Comparison of ENCODE assay signal across 8 cellular contexts in genomic region chr5:1724822-1725602, GRCh38.
DNase-seq lines count a peak whose midpoint lies in the region; ATAC-seq and TF ChIP-seq lines count a peak whose summit lies in the region.

No MANE protein-coding gene starts in this region.

- no peak overlapping the region for H2BK5ac ChIP-seq in trophoblast cell (ENCODE audit: low read depth, low read length, poor library complexity)

- H2BK12ac ChIP-seq in trophoblast cell (ENCODE audit: low read length) = no peak overlapping the region

- no peak overlapping the region for H3K27ac ChIP-seq in HEK293 (ENCODE audit: extremely low read depth, low read depth, low read length)
- no peak overlapping the region for H3K27ac ChIP-seq in trophoblast cell (ENCODE audit: low read depth, low read length)
- H3K27ac ChIP-seq in substantia nigra (ENCODE audit: low read depth, low read length, poor library complexity, severe bottlenecking) = no peak overlapping the region

- no peak overlapping the region for H3K18ac ChIP-seq in trophoblast cell (ENCODE audit: low read length)

- DNase-seq in activated CD8-positive, alpha-beta T cell treated with anti-CD3 and anti-CD28 coated beads for 36 hours = peak; percentile 40
- DNase-seq in fibroblast of mammary gland (ENCODE audit: low read depth) (peak; percentile 9), trophoblast cell (no peak), NCI-H2029 (lab: John Stamatoyannopoulos, UW) (no peak), NCI-H2171 (lab: John Stamatoyannopoulos, UW) (no peak), substantia nigra (lab: John Stamatoyannopoulos, UW) (no peak)

- H3K27me3 ChIP-seq in trophoblast cell (ENCODE audit: insufficient read depth, low read length) = peaks cover 2% of the 10 kb centered on the region

- peak overlapping the region; percentile 30 for H2AFZ ChIP-seq in trophoblast cell (ENCODE audit: insufficient read depth, low read length, poor library complexity)

- no peak overlapping the region for H4K91ac ChIP-seq in trophoblast cell (ENCODE audit: low read depth, low read length)

- H3K4me3 Mint-ChIP-seq in activated CD8-positive, alpha-beta T cell treated with anti-CD3 and anti-CD28 coated beads for 36 hours = peak overlapping the region; percentile 47

- no peaks in the 10 kb centered on the region for H3K36me3 Mint-ChIP-seq in activated CD8-positive, alpha-beta T cell treated with anti-CD3 and anti-CD28 coated beads for 36 hours (ENCODE audit: low read depth)

- H3K23ac ChIP-seq in trophoblast cell (ENCODE audit: low read length) = no peak overlapping the region

- H3K27ac Mint-ChIP-seq in activated CD8-positive, alpha-beta T cell treated with anti-CD3 and anti-CD28 coated beads for 36 hours = no peak overlapping the region

- H3K4me1 Mint-ChIP-seq in activated CD8-positive, alpha-beta T cell treated with anti-CD3 and anti-CD28 coated beads for 36 hours (ENCODE audit: low read depth) = no peaks in the 10 kb centered on the region

- no peak for TF ChIP-seq CTCF in HEK293 (tag by site-specific recombination; IDR thresholded peaks at IDR 0.05)
- no peak for TF ChIP-seq CTCF in activated CD8-positive, alpha-beta T cell treated with anti-CD3 and anti-CD28 coated beads for 36 hours (IDR thresholded peaks at IDR 0.05)
- no peak for TF ChIP-seq CTCF in fibroblast of mammary gland (conservative IDR thresholded peaks at IDR 0.05; ENCODE audit: control insufficient read depth, insufficient read depth, low read depth, low read length)

- H3K14ac ChIP-seq in trophoblast cell (ENCODE audit: low read length) = no peak overlapping the region

- H3K36me3 ChIP-seq in HEK293 (ENCODE audit: control insufficient read depth in 2 of 2, insufficient read depth in 1 of 2, low read length in 2 of 2) (no peaks in the 10 kb centered on the region), trophoblast cell (ENCODE audit: control insufficient read depth in 1 of 2, insufficient read depth in 2 of 2, low read length in 2 of 2) (no peaks in the 10 kb centered on the region)

- no CpG with 5 or more reads among the region's 41 CpGs for WGBS in trophoblast cell (ENCODE audit: extremely low coverage, insufficient coverage, insufficient read length)

- H3K4me1 ChIP-seq in HEK293 (ENCODE audit: control insufficient read depth, insufficient read depth, low read length) = no peaks in the 10 kb centered on the region
- H3K4me1 ChIP-seq in trophoblast cell (ENCODE audit: control insufficient read depth in 1 of 2, insufficient read depth in 2 of 2, low read length in 2 of 2) = peaks cover 5 to 6% of the 10 kb centered on the region in 2 experiments

- H2AK5ac ChIP-seq in trophoblast cell (ENCODE audit: low read length) = no peak overlapping the region

- CTCF ChIA-PET in HEK293 (lab: Yijun Ruan, JAX) = no interaction called here
- CTCF ChIA-PET in activated CD8-positive, alpha-beta T cell treated with anti-CD3 and anti-CD28 coated beads for 36 hours (lab: Charles Lee) = no interaction called here

- intact Hi-C loops in activated CD8-positive, alpha-beta T cell treated with anti-CD3 and anti-CD28 coated beads for 36 hours (cut with micrococcal nuclease) = no loop called here

- peaks cover 16% of the 10 kb centered on the region for H3K27me3 Mint-ChIP-seq in activated CD8-positive, alpha-beta T cell treated with anti-CD3 and anti-CD28 coated beads for 36 hours

- H3K9me3 Mint-ChIP-seq in activated CD8-positive, alpha-beta T cell treated with anti-CD3 and anti-CD28 coated beads for 36 hours = no peaks in the 10 kb centered on the region

- H3K79me1 ChIP-seq in trophoblast cell (ENCODE audit: low read length) = no peaks in the 10 kb centered on the region

- peak overlapping the region; percentile 44 for H3K4me2 ChIP-seq in trophoblast cell (ENCODE audit: low read length)

- H3K4me3 ChIP-seq in HEK293 (ENCODE audit: low read depth, low read length) (no peak overlapping the region), fibroblast of mammary gland (ENCODE audit: control insufficient read depth, low read depth, low read length) (no peak overlapping the region), trophoblast cell (ENCODE audit: low read depth, low read length) (no peak overlapping the region)

- peak; percentile 83 for ATAC-seq in activated CD8-positive, alpha-beta T cell treated with anti-CD3 and anti-CD28 coated beads for 36 hours
- no peak for ATAC-seq in GM21576 (IDR thresholded peaks at IDR 0.05; ENCODE audit: unreplicated experiment)

- POLR2A ChIA-PET in HEK293 (lab: Yijun Ruan, JAX) = no interaction called here
- POLR2A ChIA-PET in activated CD8-positive, alpha-beta T cell treated with anti-CD3 and anti-CD28 coated beads for 36 hours (lab: Charles Lee) = no interaction called here

- H2BK120ac ChIP-seq in trophoblast cell (ENCODE audit: insufficient read depth, low read length, poor library complexity) = no peak overlapping the region

- no peak overlapping the region for H4K12ac ChIP-seq in trophoblast cell (ENCODE audit: low read depth, low read length)

- no peak overlapping the region for H3K4ac ChIP-seq in trophoblast cell (ENCODE audit: low read depth, low read length)

- H4K8ac ChIP-seq in trophoblast cell (ENCODE audit: low read depth, low read length) = no peak overlapping the region

- no peaks in the 10 kb centered on the region for H3K79me2 ChIP-seq in trophoblast cell (ENCODE audit: control insufficient read depth, insufficient read depth, low read length, poor library complexity)

- H3K9me3 ChIP-seq in HEK293 (ENCODE audit: control insufficient read depth, insufficient read depth, low read depth, low read length) (no peaks in the 10 kb centered on the region), trophoblast cell (ENCODE audit: insufficient read depth, low read depth, low read length) (no peaks in the 10 kb centered on the region)

- H3K9ac ChIP-seq in trophoblast cell (ENCODE audit: low read length) = no peak overlapping the region

TF ChIP-seq in HEK293, 187 proteins besides CTCF, POLR2A, EP300 and RAD21:
- no peak for TF ChIP-seq ZFP41 (tag by site-specific recombination; IDR thresholded peaks at IDR 0.05; ENCODE audit: borderline replicate concordance)
- peak; percentile 21; the same call in 1 of the 2 replicates for TF ChIP-seq KLF1 (tag by site-specific recombination; IDR thresholded peaks at IDR 0.05)

Comparison
In these comparisons a context has a peak if more than half of its experiments do, and no peak if none do; other contexts are left out.
1. DNase-seq: peak in activated CD8-positive, alpha-beta T cell treated with anti-CD3 and anti-CD28 coated beads for 36 hours (single experiment) and fibroblast of mammary gland (single experiment); none in trophoblast cell (0 of 2), NCI-H2029 (single experiment), NCI-H2171 (single experiment) and substantia nigra (0 of 49).